ENCODE assay signal across 12 cellular contexts in genomic region chr15:78206326-78207109, GRCh38. TPM values are rescaled to one million over a fixed set of nuclear protein-coding genes. Genes with fewer than 3 reads are reported as not detected.
DNase-seq lines count a peak whose midpoint lies in the region; ATAC-seq, FAIRE-seq and TF ChIP-seq lines count a peak whose summit lies in the region.
"Had no signal": no experiment of that assay in that cellular context is flagged by ENCODE, and none has a peak within 500 bp of the region (broad histone marks: within the 10 kb centered on the region; RNA-seq: fewer than 3 reads in every experiment).

No MANE protein-coding gene starts in this region.

- H3K4me3 ChIP-seq in A673 (ENCODE audit: low read depth, low read length, poor library complexity, severe bottlenecking) (no peak overlapping the region), HEK293 (ENCODE audit: low read depth, low read length) (no peak overlapping the region)
- H3K4me3 ChIP-seq in CD8-positive, alpha-beta memory T cell (ENCODE audit: low read length) = no peak overlapping the region

- H3K27me3 ChIP-seq in A673 (replicated peaks; ENCODE audit: insufficient read depth, low read depth, low read length, poor library complexity) = no peaks in the 10 kb centered on the region
- no peaks in the 10 kb centered on the region for H3K27me3 ChIP-seq in CD8-positive, alpha-beta memory T cell (ENCODE audit: insufficient read depth, low read length, poor library complexity, severe bottlenecking)

- no peak for ATAC-seq in activated naive CD4-positive, alpha-beta T cell treated with anti-CD3 and anti-CD28 coated beads, Interleukin-2, amount 50 U/mL, for 72 hours
- no peak for ATAC-seq in HG03469 (IDR thresholded peaks at IDR 0.05; ENCODE audit: unreplicated experiment)
- ATAC-seq: CD8-positive, alpha-beta T cell had no signal

- H3K4me1 ChIP-seq in A673 (ENCODE audit: insufficient read depth, low read length, poor library complexity, severe bottlenecking) = no peaks in the 10 kb centered on the region
- no peaks in the 10 kb centered on the region for H3K4me1 ChIP-seq in HEK293 (ENCODE audit: control insufficient read depth, insufficient read depth, low read length)
- H3K4me1 ChIP-seq in CD8-positive, alpha-beta memory T cell (ENCODE audit: insufficient read depth, low read length) = no peaks in the 10 kb centered on the region

- TF ChIP-seq CTCF in A673 (conservative IDR thresholded peaks at IDR 0.05; ENCODE audit: low read depth, low read length) = no peak
- no peak for TF ChIP-seq CTCF in HEK293 (tag by site-specific recombination; IDR thresholded peaks at IDR 0.05)
- TF ChIP-seq CTCF in nephron (IDR thresholded peaks at IDR 0.05; ENCODE audit: unreplicated experiment in 3 of 3) = no peak

- CTCF ChIA-PET in A673 (lab: Charles Lee) (interaction anchor here (0.8 kb wide), 1 partner anchor 93 kb away, joined by 4 read pairs; no protein-coding TSS in a partner anchor), HEK293 (lab: Yijun Ruan, JAX) (interaction anchor here (0.6 to 2.8 kb wide), 7 partner anchors 10 to 94 kb away, joined by 3 to 33 read pairs (median 4); no protein-coding TSS in a partner anchor)
- CTCF ChIA-PET in CD8-positive, alpha-beta memory T cell (lab: Charles Lee) = interaction anchor here (3.3 kb wide), 1 partner anchor 11 kb away, joined by 20 read pairs; no protein-coding TSS in a partner anchor

- H3K27ac Mint-ChIP-seq in nephron = peak overlapping the region; percentile 26 to 62 (median 57)
- H3K27ac Mint-ChIP-seq in activated naive CD4-positive, alpha-beta T cell treated with anti-CD3 and anti-CD28 coated beads, Interleukin-2, amount 50 U/mL, for 72 hours = peak overlapping the region in 1 of 2 donors; percentile 17
- H3K27ac Mint-ChIP-seq in CD8-positive, alpha-beta memory T cell = no peak overlapping the region
- H3K27ac Mint-ChIP-seq: activated CD4-positive, alpha-beta T cell treated with anti-CD3 and anti-CD28 coated beads, Interleukin-2, amount 10 ng/mL, durations not matched to agents 24 days and 14 days; CD8-positive, alpha-beta T cell had no signal

- no peaks in the 10 kb centered on the region for H3K9me3 ChIP-seq in A673 (ENCODE audit: low read depth, low read length, poor library complexity, severe bottlenecking)
- H3K9me3 ChIP-seq in HEK293 (ENCODE audit: control insufficient read depth, insufficient read depth, low read depth, low read length) = no peaks in the 10 kb centered on the region
- H3K9me3 ChIP-seq in CD8-positive, alpha-beta memory T cell (ENCODE audit: low read length) = no peaks in the 10 kb centered on the region

- intact Hi-C loops in A673 (cut with micrococcal nuclease; ENCODE audit: unreplicated experiment) = no loop called here

- H3K4me1 Mint-ChIP-seq in nephron = peaks cover 43% of the 10 kb centered on the region
- H3K4me1 Mint-ChIP-seq in CD8-positive, alpha-beta memory T cell = no peaks in the 10 kb centered on the region
- H3K4me1 Mint-ChIP-seq: activated CD4-positive, alpha-beta T cell treated with anti-CD3 and anti-CD28 coated beads, Interleukin-2, amount 10 ng/mL, durations not matched to agents 24 days and 14 days had no signal

- no peaks in the 10 kb centered on the region for H3K9me3 Mint-ChIP-seq in nephron
- H3K9me3 Mint-ChIP-seq in activated naive CD4-positive, alpha-beta T cell treated with anti-CD3 and anti-CD28 coated beads, Interleukin-2, amount 50 U/mL, for 72 hours = no peaks in the 10 kb centered on the region
- H3K9me3 Mint-ChIP-seq in CD8-positive, alpha-beta memory T cell = no peaks in the 10 kb centered on the region
- H3K9me3 Mint-ChIP-seq: activated CD4-positive, alpha-beta T cell treated with anti-CD3 and anti-CD28 coated beads, Interleukin-2, amount 10 ng/mL, durations not matched to agents 24 days and 14 days; CD8-positive, alpha-beta T cell had no signal

- POLR2A ChIA-PET in A673 (lab: Charles Lee; ENCODE audit: low non-redundant PET) (no interaction called here), HEK293 (lab: Yijun Ruan, JAX) (no interaction called here)
- POLR2A ChIA-PET in CD8-positive, alpha-beta memory T cell (lab: Charles Lee) = no interaction called here

- no peak for FAIRE-seq in H54 (lab: Jason Lieb, UNC)
- FAIRE-seq: kidney had no signal

- peak; percentile 50 for DNase-seq in A673 (ENCODE audit: low spot score)
- peak in 1 of 61 donors; percentile 35 for DNase-seq in caudate nucleus (lab: John Stamatoyannopoulos, UW)
- DNase-seq in activated naive CD4-positive, alpha-beta T cell treated with anti-CD3 and anti-CD28 coated beads, Interleukin-2, amount 50 U/mL, for 72 hours (ENCODE audit: low spot score in 2 of 2) = no peak
- DNase-seq in H54 (ENCODE audit: insufficient read length, low spot score) = no peak
- no peak for DNase-seq in CD8-positive, alpha-beta memory T cell
- DNase-seq: activated CD4-positive, alpha-beta T cell treated with anti-CD3 and anti-CD28 coated beads, Interleukin-2, amount 10 ng/mL, durations not matched to agents 24 days and 14 days; SIG-M5 had no signal

- no peaks in the 10 kb centered on the region for H3K36me3 ChIP-seq in A673 (ENCODE audit: insufficient read depth, low read length, poor library complexity, severe bottlenecking)
- no peaks in the 10 kb centered on the region for H3K36me3 ChIP-seq in HEK293 (ENCODE audit: control insufficient read depth in 2 of 2, insufficient read depth in 1 of 2, low read length in 2 of 2)
- no peaks in the 10 kb centered on the region for H3K36me3 ChIP-seq in CD8-positive, alpha-beta memory T cell (ENCODE audit: insufficient read depth, low read length)

- no peaks in the 10 kb centered on the region for H3K36me3 Mint-ChIP-seq in nephron (ENCODE audit: low read depth)
- H3K36me3 Mint-ChIP-seq in activated naive CD4-positive, alpha-beta T cell treated with anti-CD3 and anti-CD28 coated beads, Interleukin-2, amount 50 U/mL, for 72 hours = no peaks in the 10 kb centered on the region
- H3K36me3 Mint-ChIP-seq in CD8-positive, alpha-beta memory T cell = no peaks in the 10 kb centered on the region
- H3K36me3 Mint-ChIP-seq: CD8-positive, alpha-beta T cell had no signal

- no peak overlapping the region for H3K27ac ChIP-seq in A673 (ENCODE audit: low read depth, low read length, poor library complexity, severe bottlenecking)
- H3K27ac ChIP-seq in HEK293 (ENCODE audit: extremely low read depth, low read depth, low read length) = no peak overlapping the region
- H3K27ac ChIP-seq in caudate nucleus (ENCODE audit: low read depth, low read length) = peak overlapping the region; percentile 96
- H3K27ac ChIP-seq in CD8-positive, alpha-beta memory T cell (ENCODE audit: low read depth, low read length) = no peak overlapping the region

- peaks cover 3% of the 10 kb centered on the region for H3K27me3 Mint-ChIP-seq in nephron (ENCODE audit: low read depth)
- H3K27me3 Mint-ChIP-seq in CD8-positive, alpha-beta memory T cell = peaks cover 0 to 2% of the 10 kb centered on the region in 2 donors

- H3K4me3 Mint-ChIP-seq in nephron = no peak overlapping the region
- no peak overlapping the region for H3K4me3 Mint-ChIP-seq in CD8-positive, alpha-beta memory T cell
- H3K4me3 Mint-ChIP-seq: activated CD4-positive, alpha-beta T cell treated with anti-CD3 and anti-CD28 coated beads, Interleukin-2, amount 10 ng/mL, durations not matched to agents 24 days and 14 days; CD8-positive, alpha-beta T cell had no signal

- TF ChIP-seq POLR2A in H54 (IDR thresholded peaks at IDR 0.05; ENCODE audit: low read depth, low read length) = no peak

- BruUV-seq in A673 (replicated peaks; lab: Mats Ljungman, UMichigan) = no TSS peak

TF ChIP-seq in HEK293, 187 proteins besides CTCF, POLR2A, EP300 and RAD21:
- TF ChIP-seq HOXA7 (CRISPR knock-in tag; IDR thresholded peaks at IDR 0.05; ENCODE audit: borderline replicate concordance) = no peak
- 0 out of 2 replicates have a peak, but pooled peaks have one; percentile 23 for TF ChIP-seq ZIC2 (tag by site-specific recombination; IDR thresholded peaks at IDR 0.05)
- TF ChIP-seq SCRT2 (tag by site-specific recombination; IDR thresholded peaks at IDR 0.05) = no peak

RNA-seq across cellular contexts. Expression of gene ACSBG1, which starts 27.8 kb away (rescaled TPM):
- 0.35 and 0.45 TPM in 2 replicates for total RNA-seq in A673 (2021)
- not detected for total RNA-seq in activated naive CD4-positive, alpha-beta T cell treated with anti-CD3 and anti-CD28 coated beads, Interleukin-2, amount 50 U/mL, for 72 hours
- total RNA-seq in CD8-positive, alpha-beta memory T cell = not detected
- polyA plus RNA-seq in CD8-positive, alpha-beta memory T cell = 0.06 TPM
- total RNA-seq: activated CD4-positive, alpha-beta T cell treated with anti-CD3 and anti-CD28 coated beads, Interleukin-2, amount 10 ng/mL, durations not matched to agents 24 days and 14 days had no signal

RNA-seq across cellular contexts. Expression of gene IDH3A, which starts 57.4 kb away (rescaled TPM):
- 83.8 and 112 TPM in 2 replicates for total RNA-seq in A673 (2021)
- 100 to 1,000 TPM; 131 to 138 TPM for total RNA-seq in activated naive CD4-positive, alpha-beta T cell treated with anti-CD3 and anti-CD28 coated beads, Interleukin-2, amount 50 U/mL, for 72 hours
- total RNA-seq in CD8-positive, alpha-beta memory T cell = 100 to 1,000 TPM; 134 to 151 TPM
- polyA plus RNA-seq in CD8-positive, alpha-beta memory T cell = 44.3 TPM

RNA-seq across cellular contexts. Expression of gene DNAJA4, which starts 57.8 kb away (rescaled TPM):
- total RNA-seq in A673 (2021) = 12.0 and 15.7 TPM in 2 replicates
- 10 to 100 TPM; 39.0 to 57.1 TPM for total RNA-seq in activated naive CD4-positive, alpha-beta T cell treated with anti-CD3 and anti-CD28 coated beads, Interleukin-2, amount 50 U/mL, for 72 hours
- total RNA-seq in CD8-positive, alpha-beta memory T cell = 10 to 100 TPM; 32.6 to 35.3 TPM
- polyA plus RNA-seq in CD8-positive, alpha-beta memory T cell = 12.3 TPM

Comparison
In these comparisons a context has a peak if more than half of its experiments do, and no peak if none do; other contexts are left out.
1. H3K27ac Mint-ChIP-seq: peak in nephron (3 of 3); none in CD8-positive, alpha-beta memory T cell (0 of 8).